22 cellular contexts compared by ENCODE assay signal in genomic region chr7:151777511-151777880, GRCh38.
A peak's percentile ranks its signal among the peaks of the same experiment; 100 is the strongest.
DNase-seq lines count a peak whose midpoint lies in the region; ATAC-seq and TF ChIP-seq lines count a peak whose summit lies in the region.
"Had no signal": no experiment of that assay in that cellular context is flagged by ENCODE, and none has a peak within 500 bp of the region (broad histone marks: within the 10 kb centered on the region; RNA-seq: fewer than 3 reads in every experiment).

No MANE protein-coding gene starts in this region.

- no peak for TF ChIP-seq CTCF in sigmoid colon (IDR thresholded peaks at IDR 0.05)

- no peaks in the 10 kb centered on the region for H3K27me3 ChIP-seq in sigmoid colon

- H3K9me3 ChIP-seq in sigmoid colon, result no peaks in the 10 kb centered on the region

- intact Hi-C loops in left cardiac atrium (cut with DNase I) (no loop called here), Right ventricle myocardium superior (cut with DNase I) (loop anchor here (10.0 kb wide), 1 partner anchor 157 kb away; no protein-coding TSS in a partner anchor), sigmoid colon (cut with DNase I) (no loop called here)

- DNase-seq in left cardiac atrium (peak; percentile 3), Right ventricle myocardium superior (no peak), cerebellum (ENCODE audit: low spot score) (peak; percentile 48), sigmoid colon (peak; percentile 72), NCI-H2171 treated with DMSO at 0.1 percent for 48 hours (lab: John Stamatoyannopoulos, UW) (no peak)
- DNase-seq: AML-193; CD4-positive, CD25-positive, alpha-beta regulatory T cell; CD8-positive, alpha-beta memory T cell; COR-L47; DMS 273 treated with DMSO at 0.1 percent for 48 hours; DMS53; DND-41; EL; HFFc6 had no signal

- TF ChIP-seq POLR2A in sigmoid colon (IDR thresholded peaks at IDR 0.05), result no peak

- no peaks in the 10 kb centered on the region for H3K36me3 ChIP-seq in sigmoid colon

- peaks cover 0 to 16% (median 13%) of the 10 kb centered on the region in 4 donors for H3K4me1 ChIP-seq in sigmoid colon
- H3K4me1 ChIP-seq: A549 had no signal

- 88 to 93% methylated on average over 5 of the region's 5 CpGs for WGBS in sigmoid colon, 2 donors

- TF ChIP-seq EP300 in sigmoid colon (IDR thresholded peaks at IDR 0.05), result no peak

- H3K27ac ChIP-seq in sigmoid colon, result peak overlapping the region in 1 of 4 donors; percentile 35
- H3K27ac ChIP-seq: 22Rv1, A549, HL-60, KMS-11 had no signal

- no peak overlapping the region for H3K4me3 ChIP-seq in sigmoid colon
- H3K4me3 ChIP-seq: A549, GM23338 had no signal

- ATAC-seq in left cardiac atrium, result no peak
- ATAC-seq in Right ventricle myocardium superior (ENCODE audit: poor library complexity), result no peak
- no peak for ATAC-seq in GM19023 (IDR thresholded peaks at IDR 0.05; ENCODE audit: unreplicated experiment)
- no peak for ATAC-seq in HG03432 (IDR thresholded peaks at IDR 0.05; ENCODE audit: unreplicated experiment)
- ATAC-seq: A549, HCT116 had no signal

Comparison
In these comparisons a context has a peak if more than half of its experiments do, and no peak if none do; other contexts are left out.
1. DNase-seq: peak in left cardiac atrium (single experiment), cerebellum (single experiment) and sigmoid colon (single experiment); none in Right ventricle myocardium superior (single experiment) and NCI-H2171 treated with DMSO at 0.1 percent for 48 hours (single experiment).